ENCODE assay signal across 29 cellular contexts in genomic region chr15:70074380-70074779, GRCh38.
"Had no signal": no experiment of that assay in that cellular context is flagged by ENCODE, and none has a peak within 500 bp of the region (broad histone marks: within the 10 kb centered on the region; RNA-seq: fewer than 3 reads in every experiment).

No MANE protein-coding gene starts in this region.

- H3K4me3 ChIP-seq: coronary artery, dorsolateral prefrontal cortex had no signal

- H3K27me3 ChIP-seq: brain microvascular endothelial cell, dorsolateral prefrontal cortex had no signal

- H3K9me3 Mint-ChIP-seq: activated B cell treated with CpG ODN at 0.5 μM for 24 hours; activated CD8-positive, alpha-beta T cell treated with anti-CD3 and anti-CD28 coated beads for 36 hours; activated naive CD4-positive, alpha-beta T cell treated with anti-CD3 and anti-CD28 coated beads, Interleukin-2, amount 50 U/mL, for 24 hours; activated naive CD8-positive, alpha-beta T cell treated with anti-CD3 and anti-CD28 coated beads, Interleukin-2, amount 10 ng/mL, durations not matched to agents 7 days and 5 days; central memory CD8-positive, alpha-beta T cell; dendritic cell treated with granulocyte-macrophage colony-stimulating factor and Interleukin-4, amounts not matched to agents 40 ng/mL and 50 ng/mL, for 4 days; endodermal cell; T-helper 2 cell treated with Interferon-gamma antibody and Interleukin-4, amounts not matched to agents 5 μg/mL and 100 μg/mL, for 36 hours had no signal

- DNase-seq: activated B cell treated with CpG ODN at 0.5 μM for 24 hours; activated CD4-positive, alpha-beta T cell treated with anti-CD3 and anti-CD28 coated beads for 48 hours; activated CD4-positive, alpha-beta T cell treated with anti-CD3 and anti-CD28 coated beads, Interleukin-2, amount 50 U/mL, for 1 hour; activated CD4-positive, alpha-beta T cell treated with anti-CD3 and anti-CD28 coated beads, Interleukin-2, amount 50 U/mL, for 48 hours; activated CD8-positive, alpha-beta memory T cell treated with anti-CD3 and anti-CD28 coated beads for 24 hours; activated CD8-positive, alpha-beta T cell treated with anti-CD3 and anti-CD28 coated beads for 36 hours; activated gamma-delta T cell; activated naive CD4-positive, alpha-beta T cell; activated naive CD8-positive, alpha-beta T cell treated with anti-CD3 and anti-CD28 coated beads, Interleukin-2, amount 10 ng/mL, durations not matched to agents 7 days and 5 days; activated T-cell treated with anti-CD3 and anti-CD28 coated beads, Interleukin-2, amount 50 U/mL, for 48 hours; amniotic stem cell; anterior cingulate cortex; brain microvascular endothelial cell; dorsolateral prefrontal cortex; effector memory CD4-positive, alpha-beta T cell; endodermal cell; foreskin fibroblast; head of caudate nucleus; T-helper 1 cell; T-helper 17 cell; T1000; WERI-Rb-1 had no signal

- H3K27ac Mint-ChIP-seq: activated CD8-positive, alpha-beta T cell treated with anti-CD3 and anti-CD28 coated beads for 36 hours; activated naive CD4-positive, alpha-beta T cell treated with anti-CD3 and anti-CD28 coated beads, Interleukin-2, amount 50 U/mL, for 24 hours; dendritic cell treated with granulocyte-macrophage colony-stimulating factor and Interleukin-4, amounts not matched to agents 40 ng/mL and 50 ng/mL, for 4 days; T-helper 17 cell; T-helper 2 cell treated with Interferon-gamma antibody and Interleukin-4, amounts not matched to agents 5 μg/mL and 100 μg/mL, for 36 hours had no signal

- H3K27ac ChIP-seq: brain microvascular endothelial cell, coronary artery, dorsolateral prefrontal cortex, WERI-Rb-1 had no signal

- H3K4me3 Mint-ChIP-seq: activated B cell treated with CpG ODN at 0.5 μM for 24 hours; activated CD8-positive, alpha-beta T cell treated with anti-CD3 and anti-CD28 coated beads for 36 hours; activated naive CD4-positive, alpha-beta T cell treated with anti-CD3 and anti-CD28 coated beads, Interleukin-2, amount 50 U/mL, for 24 hours; activated naive CD8-positive, alpha-beta T cell treated with anti-CD3 and anti-CD28 coated beads, Interleukin-2, amount 10 ng/mL, durations not matched to agents 7 days and 5 days; central memory CD8-positive, alpha-beta T cell; dendritic cell treated with granulocyte-macrophage colony-stimulating factor and Interleukin-4, amounts not matched to agents 40 ng/mL and 50 ng/mL, for 4 days; endodermal cell; T-helper 17 cell; T-helper 2 cell treated with Interferon-gamma antibody and Interleukin-4, amounts not matched to agents 5 μg/mL and 100 μg/mL, for 36 hours had no signal

- ATAC-seq: activated CD4-positive, CD25-positive, alpha-beta regulatory T cell treated with anti-CD3 and anti-CD28 coated beads, Interleukin-2, amount 50 U/mL, for 24 hours; activated CD8-positive, alpha-beta T cell treated with anti-CD3 and anti-CD28 coated beads for 36 hours; esophagus mucosa; T-helper 17 cell had no signal

- H3K27me3 Mint-ChIP-seq: activated B cell treated with CpG ODN at 0.5 μM for 24 hours; activated CD8-positive, alpha-beta T cell treated with anti-CD3 and anti-CD28 coated beads for 36 hours; activated naive CD4-positive, alpha-beta T cell treated with anti-CD3 and anti-CD28 coated beads, Interleukin-2, amount 50 U/mL, for 24 hours; activated naive CD8-positive, alpha-beta T cell treated with anti-CD3 and anti-CD28 coated beads, Interleukin-2, amount 10 ng/mL, durations not matched to agents 7 days and 5 days; central memory CD8-positive, alpha-beta T cell; dendritic cell treated with granulocyte-macrophage colony-stimulating factor and Interleukin-4, amounts not matched to agents 40 ng/mL and 50 ng/mL, for 4 days; T-helper 17 cell had no signal
